ENCODE assay signal across 21 cellular contexts in the genomic region with DNA sequence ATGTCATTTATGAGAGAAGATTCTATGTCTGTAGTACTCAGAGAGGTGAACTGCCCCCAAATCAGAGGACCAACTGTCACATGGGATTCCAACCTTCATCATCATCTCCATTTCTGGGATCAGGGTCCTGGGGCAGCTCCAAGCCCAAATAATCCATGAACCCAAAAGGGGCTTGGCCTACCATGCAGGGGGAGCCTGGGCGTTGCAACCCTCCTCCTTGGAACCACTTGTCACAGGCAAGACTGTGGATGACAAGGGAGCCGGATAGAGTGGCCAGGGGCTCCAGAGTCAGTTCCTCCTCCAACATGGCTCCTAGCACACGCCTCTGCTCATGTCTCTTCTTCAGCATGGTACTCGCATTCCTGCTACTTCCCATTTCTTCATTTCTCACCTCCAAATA. TPM values are rescaled to one million over a fixed set of nuclear protein-coding genes. Genes with fewer than 3 reads are reported as not detected.
A peak's percentile ranks its signal among the peaks of the same experiment; 100 is the strongest.
DNase-seq lines count a peak whose midpoint lies in the region; ATAC-seq and TF ChIP-seq lines count a peak whose summit lies in the region.
"Had no signal": no experiment of that assay in that cellular context is flagged by ENCODE, and none has a peak within 500 bp of the region (broad histone marks: within the 10 kb centered on the region; RNA-seq: fewer than 3 reads in every experiment).

No MANE protein-coding gene starts in this region.

- DNase-seq in T-helper 1 cell (no peak), nephron progenitor cell (no peak)
- no peak for DNase-seq in activated naive CD4-positive, alpha-beta T cell (lab: John Stamatoyannopoulos, UW)
- peak; percentile 34 for DNase-seq in activated CD4-positive, alpha-beta memory T cell treated with anti-CD3 and anti-CD28 coated beads for 36 hours
- no peak for DNase-seq in stimulated activated effector memory CD8-positive, alpha-beta T cell treated with anti-CD3 and anti-CD28 coated beads, Interleukin-12 subunit alpha, Interleukin-12 subunit beta, amount 100 ng/mL, for 72 hours (ENCODE audit: low spot score in 2 of 2)
- DNase-seq: Caco-2, DMS153, GDM1, GM23248, KG1, MV-4-11, NCI-H187, NCI-H345, NCI-H524 treated with DMSO at 0.1 percent for 48 hours, PC-9 had no signal

- ATAC-seq in stimulated activated effector memory CD8-positive, alpha-beta T cell treated with anti-CD3 and anti-CD28 coated beads, Interleukin-12 subunit alpha, Interleukin-12 subunit beta, amount 100 ng/mL, for 72 hours = no peak
- no peak for ATAC-seq in GM21717 (IDR thresholded peaks at IDR 0.05; ENCODE audit: unreplicated experiment)

- CTCF ChIA-PET in activated CD4-positive, alpha-beta memory T cell treated with anti-CD3 and anti-CD28 coated beads for 36 hours (lab: Charles Lee) = interaction anchor here (1.0 to 6.8 kb wide), 7 partner anchors 8 to 60 kb away, joined by 3 to 26 read pairs (median 3); a partner anchor contains a TSS

- intact Hi-C loops in activated CD4-positive, alpha-beta memory T cell treated with anti-CD3 and anti-CD28 coated beads for 36 hours (cut with micrococcal nuclease) = loop anchor here (10.0 kb wide), 1 partner anchor 1241 kb away; a partner anchor contains a TSS

- peak overlapping the region; percentile 41 for H3K27ac Mint-ChIP-seq in T-helper 1 cell treated with Interleukin-12 subunit alpha and Interleukin-12 subunit beta and Interleukin-4 antibody, amounts not matched to agents 30 μg/mL and 1 μg/mL, for 36 hours
- H3K27ac Mint-ChIP-seq in activated naive CD4-positive, alpha-beta T cell treated with anti-CD3 and anti-CD28 coated beads, Interleukin-2, amount 50 U/mL, for 24 hours = peak overlapping the region; percentile 57
- peak overlapping the region; percentile 73 for H3K27ac Mint-ChIP-seq in activated CD4-positive, alpha-beta memory T cell treated with anti-CD3 and anti-CD28 coated beads for 36 hours
- peak overlapping the region; percentile 96 for H3K27ac Mint-ChIP-seq in stimulated activated effector memory CD8-positive, alpha-beta T cell treated with anti-CD3 and anti-CD28 coated beads, Interleukin-12 subunit alpha, Interleukin-12 subunit beta, amount 100 ng/mL, for 72 hours
- no peak overlapping the region for H3K27ac Mint-ChIP-seq in nephron progenitor cell
- H3K27ac Mint-ChIP-seq: CD14-positive monocyte had no signal

- H3K4me1 Mint-ChIP-seq in T-helper 1 cell treated with Interleukin-12 subunit alpha and Interleukin-12 subunit beta and Interleukin-4 antibody, amounts not matched to agents 30 μg/mL and 1 μg/mL, for 36 hours (ENCODE audit: low read depth) = peaks cover 55% of the 10 kb centered on the region
- H3K4me1 Mint-ChIP-seq in activated naive CD4-positive, alpha-beta T cell treated with anti-CD3 and anti-CD28 coated beads, Interleukin-2, amount 50 U/mL, for 24 hours = peaks cover 57% of the 10 kb centered on the region
- H3K4me1 Mint-ChIP-seq in activated CD4-positive, alpha-beta memory T cell treated with anti-CD3 and anti-CD28 coated beads for 36 hours (ENCODE audit: low read depth) = peaks cover 64% of the 10 kb centered on the region
- peaks cover 65% of the 10 kb centered on the region for H3K4me1 Mint-ChIP-seq in stimulated activated effector memory CD8-positive, alpha-beta T cell treated with anti-CD3 and anti-CD28 coated beads, Interleukin-12 subunit alpha, Interleukin-12 subunit beta, amount 100 ng/mL, for 72 hours
- no peaks in the 10 kb centered on the region for H3K4me1 Mint-ChIP-seq in nephron progenitor cell

- POLR2A ChIA-PET in activated CD4-positive, alpha-beta memory T cell treated with anti-CD3 and anti-CD28 coated beads for 36 hours (lab: Charles Lee) = interaction anchor here (0.7 to 13.4 kb wide), 12 partner anchors 8 to 63 kb away, joined by 3 to 212 read pairs (median 12); a partner anchor contains a TSS

- H3K4me3 Mint-ChIP-seq in T-helper 1 cell treated with Interleukin-12 subunit alpha and Interleukin-12 subunit beta and Interleukin-4 antibody, amounts not matched to agents 30 μg/mL and 1 μg/mL, for 36 hours = no peak overlapping the region
- no peak overlapping the region for H3K4me3 Mint-ChIP-seq in activated naive CD4-positive, alpha-beta T cell treated with anti-CD3 and anti-CD28 coated beads, Interleukin-2, amount 50 U/mL, for 24 hours
- no peak overlapping the region for H3K4me3 Mint-ChIP-seq in activated CD4-positive, alpha-beta memory T cell treated with anti-CD3 and anti-CD28 coated beads for 36 hours
- H3K4me3 Mint-ChIP-seq in stimulated activated effector memory CD8-positive, alpha-beta T cell treated with anti-CD3 and anti-CD28 coated beads, Interleukin-12 subunit alpha, Interleukin-12 subunit beta, amount 100 ng/mL, for 72 hours = peak overlapping the region; percentile 29
- no peak overlapping the region for H3K4me3 Mint-ChIP-seq in nephron progenitor cell
- H3K4me3 Mint-ChIP-seq: CD14-positive monocyte had no signal

- no peak for TF ChIP-seq CTCF in nephron progenitor cell (IDR thresholded peaks at IDR 0.05)

- peaks cover 54% of the 10 kb centered on the region for H3K36me3 Mint-ChIP-seq in T-helper 1 cell treated with Interleukin-12 subunit alpha and Interleukin-12 subunit beta and Interleukin-4 antibody, amounts not matched to agents 30 μg/mL and 1 μg/mL, for 36 hours (ENCODE audit: low read depth)
- peaks cover 32% of the 10 kb centered on the region for H3K36me3 Mint-ChIP-seq in activated naive CD4-positive, alpha-beta T cell treated with anti-CD3 and anti-CD28 coated beads, Interleukin-2, amount 50 U/mL, for 24 hours
- peaks cover 52% of the 10 kb centered on the region for H3K36me3 Mint-ChIP-seq in activated CD4-positive, alpha-beta memory T cell treated with anti-CD3 and anti-CD28 coated beads for 36 hours
- peaks cover 74% of the 10 kb centered on the region for H3K36me3 Mint-ChIP-seq in stimulated activated effector memory CD8-positive, alpha-beta T cell treated with anti-CD3 and anti-CD28 coated beads, Interleukin-12 subunit alpha, Interleukin-12 subunit beta, amount 100 ng/mL, for 72 hours
- H3K36me3 Mint-ChIP-seq in nephron progenitor cell (ENCODE audit: low read depth) = no peaks in the 10 kb centered on the region
- H3K36me3 Mint-ChIP-seq: CD14-positive monocyte had no signal

- H3K27me3 Mint-ChIP-seq in T-helper 1 cell treated with Interleukin-12 subunit alpha and Interleukin-12 subunit beta and Interleukin-4 antibody, amounts not matched to agents 30 μg/mL and 1 μg/mL, for 36 hours (ENCODE audit: low read depth) = no peaks in the 10 kb centered on the region
- H3K27me3 Mint-ChIP-seq in activated naive CD4-positive, alpha-beta T cell treated with anti-CD3 and anti-CD28 coated beads, Interleukin-2, amount 50 U/mL, for 24 hours = no peaks in the 10 kb centered on the region
- no peaks in the 10 kb centered on the region for H3K27me3 Mint-ChIP-seq in activated CD4-positive, alpha-beta memory T cell treated with anti-CD3 and anti-CD28 coated beads for 36 hours
- peaks cover 9% of the 10 kb centered on the region for H3K27me3 Mint-ChIP-seq in nephron progenitor cell (ENCODE audit: low read depth, poor library complexity)

- peaks cover 3% of the 10 kb centered on the region for H3K9me3 Mint-ChIP-seq in T-helper 1 cell treated with Interleukin-12 subunit alpha and Interleukin-12 subunit beta and Interleukin-4 antibody, amounts not matched to agents 30 μg/mL and 1 μg/mL, for 36 hours
- no peaks in the 10 kb centered on the region for H3K9me3 Mint-ChIP-seq in activated naive CD4-positive, alpha-beta T cell treated with anti-CD3 and anti-CD28 coated beads, Interleukin-2, amount 50 U/mL, for 24 hours
- H3K9me3 Mint-ChIP-seq in activated CD4-positive, alpha-beta memory T cell treated with anti-CD3 and anti-CD28 coated beads for 36 hours = no peaks in the 10 kb centered on the region
- no peaks in the 10 kb centered on the region for H3K9me3 Mint-ChIP-seq in stimulated activated effector memory CD8-positive, alpha-beta T cell treated with anti-CD3 and anti-CD28 coated beads, Interleukin-12 subunit alpha, Interleukin-12 subunit beta, amount 100 ng/mL, for 72 hours
- H3K9me3 Mint-ChIP-seq in nephron progenitor cell = no peaks in the 10 kb centered on the region

RNA-seq across cellular contexts. Expression of a gene that starts 7.9 kb away (rescaled TPM):
- 100 to 1,000 TPM; 245 to 254 TPM for total RNA-seq in activated CD4-positive, alpha-beta memory T cell treated with anti-CD3 and anti-CD28 coated beads for 36 hours
- total RNA-seq: Daoy, GM23248, HT-29, PC-9 had no signal
